In the genomic region with DNA sequence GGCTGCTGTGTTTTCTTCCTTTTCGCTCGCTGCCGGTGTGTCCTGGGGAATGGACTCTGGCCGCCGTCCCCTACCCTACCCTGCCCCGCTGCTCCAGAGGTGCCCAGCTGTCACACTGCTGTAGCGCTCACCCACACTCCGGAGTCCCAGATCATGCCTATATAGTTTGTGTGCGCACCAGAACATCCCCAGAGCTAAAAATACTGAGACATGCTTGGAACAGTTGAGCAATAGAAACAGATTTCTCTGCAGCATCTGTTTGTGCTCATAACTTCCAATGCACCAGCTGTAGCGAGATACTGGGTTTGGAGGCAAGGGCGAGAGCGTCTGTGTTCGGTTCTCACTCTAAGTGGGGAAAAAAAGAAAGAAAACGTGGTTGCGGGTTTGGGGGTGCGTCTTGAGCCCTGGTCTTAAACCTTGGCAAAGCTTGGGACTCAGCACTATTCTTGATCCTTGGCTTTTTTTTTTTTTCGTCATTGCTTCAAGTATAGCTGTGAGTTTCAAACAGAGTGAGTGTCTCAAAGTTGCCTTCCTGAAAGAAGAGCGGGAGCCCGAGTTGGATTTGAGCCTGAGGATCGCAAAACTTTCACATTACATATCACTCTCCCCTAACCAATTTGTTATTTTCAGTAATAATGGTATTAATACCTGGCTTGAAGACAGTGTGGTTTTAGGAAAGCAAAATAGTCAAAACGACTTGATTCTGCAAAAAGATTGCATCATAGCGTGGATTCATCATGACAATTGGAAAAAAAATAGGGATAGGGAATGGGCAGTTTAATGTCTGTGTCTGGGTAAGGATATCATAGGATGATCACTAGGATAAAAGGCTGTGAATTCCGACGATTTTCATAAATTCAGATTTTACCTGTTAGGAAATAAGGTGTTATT, we compare ENCODE assay signal across 8 cellular contexts. TPM values are rescaled to one million over a fixed set of nuclear protein-coding genes. Genes with fewer than 3 reads are reported as not detected.
DNase-seq lines count a peak whose midpoint lies in the region; ATAC-seq, FAIRE-seq and TF ChIP-seq lines count a peak whose summit lies in the region.
"Had no signal": no experiment of that assay in that cellular context is flagged by ENCODE, and none has a peak within 500 bp of the region (broad histone marks: within the 10 kb centered on the region; RNA-seq: fewer than 3 reads in every experiment).

No MANE protein-coding gene starts in this region.

- ATAC-seq in GM21423 (IDR thresholded peaks at IDR 0.05; ENCODE audit: unreplicated experiment) (peak; percentile 5), GM21360 (IDR thresholded peaks at IDR 0.05; ENCODE audit: unreplicated experiment) (no peak)

- H2AFZ ChIP-seq in OCI-LY1 (ENCODE audit: low read length): peak overlapping the region; percentile 5; the same call in 1 of the 2 replicates

- peak overlapping the region; percentile 78 for H3K4me2 ChIP-seq in OCI-LY1 (ENCODE audit: low read length)

- no peak for TF ChIP-seq CTCF in OCI-LY1 (IDR thresholded peaks at IDR 0.05; ENCODE audit: low read length)
- no peak for TF ChIP-seq CTCF in endothelial cell (IDR thresholded peaks at IDR 0.05; ENCODE audit: unreplicated experiment)

- no peaks in the 10 kb centered on the region for H3F3A ChIP-seq in OCI-LY1 (ENCODE audit: insufficient read depth, low read length)

- H3K27ac ChIP-seq in OCI-LY1 (ENCODE audit: low read depth, low read length, poor library complexity, severe bottlenecking): no peak overlapping the region
- peak overlapping the region; percentile 79 to 85 for H3K27ac ChIP-seq in mucosa of rectum (ENCODE audit: low read depth in 2 of 2, low read length in 2 of 2)

- no peaks in the 10 kb centered on the region for H3K9me3 Mint-ChIP-seq in endothelial cell (ENCODE audit: unreplicated experiment)

- H3K27me3 ChIP-seq in OCI-LY1 (ENCODE audit: insufficient read depth, low read length) (no peaks in the 10 kb centered on the region), mucosa of rectum (ENCODE audit: control insufficient read depth in 2 of 2, insufficient read depth in 2 of 2, low read length in 2 of 2) (no peaks in the 10 kb centered on the region)

- peaks cover 26% of the 10 kb centered on the region for H3K4me1 Mint-ChIP-seq in endothelial cell (ENCODE audit: unreplicated experiment)

- H3K9me2 ChIP-seq in OCI-LY1 (ENCODE audit: low read depth, low read length): no peaks in the 10 kb centered on the region

- no peak overlapping the region for H3K27ac Mint-ChIP-seq in endothelial cell (ENCODE audit: unreplicated experiment)

- no peaks in the 10 kb centered on the region for H3K9me3 ChIP-seq in OCI-LY1 (ENCODE audit: low read length)
- H3K9me3 ChIP-seq in mucosa of rectum (ENCODE audit: control insufficient read depth in 2 of 2, low read length in 2 of 2): no peaks in the 10 kb centered on the region

- peak overlapping the region; percentile 64 for H3K4me3 ChIP-seq in OCI-LY1 (ENCODE audit: low read depth, low read length, poor library complexity, severe bottlenecking)
- peak overlapping the region; percentile 87 to 93 for H3K4me3 ChIP-seq in mucosa of rectum (ENCODE audit: low read length in 2 of 2)

- FAIRE-seq in frontal cortex (lab: Jason Lieb, UNC): no peak

- H3K36me3 ChIP-seq in OCI-LY1 (ENCODE audit: insufficient read depth, low read length) (no peaks in the 10 kb centered on the region), mucosa of rectum (ENCODE audit: control insufficient read depth in 2 of 2, insufficient read depth in 2 of 2, low read length in 2 of 2) (peaks cover 2 to 4% of the 10 kb centered on the region in 2 donors)

- H3K4me1 ChIP-seq in OCI-LY1 (ENCODE audit: insufficient read depth, low read length, severe bottlenecking) (peaks cover 17% of the 10 kb centered on the region), mucosa of rectum (ENCODE audit: control insufficient read depth in 2 of 2, insufficient read depth in 2 of 2, low read length in 2 of 2) (peaks cover 2 to 4% of the 10 kb centered on the region in 2 donors)

- no peaks in the 10 kb centered on the region for H3K79me2 ChIP-seq in OCI-LY1 (ENCODE audit: insufficient read depth, low read length)

- H3K4me3 Mint-ChIP-seq in endothelial cell (ENCODE audit: unreplicated experiment): peak overlapping the region; percentile 95

- H3K9ac ChIP-seq in OCI-LY1 (ENCODE audit: low read length) (peak overlapping the region; percentile 52), mucosa of rectum (ENCODE audit: low read depth in 1 of 2, low read length in 2 of 2) (peak overlapping the region; percentile 57 to 92)

- DNase-seq in endothelial cell (ENCODE audit: low spot score) (no peak), NCI-H774 (lab: John Stamatoyannopoulos, UW) (no peak), frontal cortex (ENCODE audit: low spot score in 2 of 2) (no peak)

- peaks cover 4% of the 10 kb centered on the region for H3K27me3 Mint-ChIP-seq in endothelial cell (ENCODE audit: unreplicated experiment)

- H4K20me1 ChIP-seq in OCI-LY1 (ENCODE audit: insufficient read depth, low read length): no peaks in the 10 kb centered on the region

- H3K36me3 Mint-ChIP-seq in endothelial cell (ENCODE audit: low read depth, unreplicated experiment): no peaks in the 10 kb centered on the region

RNA-seq across cellular contexts. Expression of gene KCNJ2, which starts 0.6 kb away (rescaled TPM):
- 29.4 TPM for total RNA-seq in endothelial cell (ENCODE audit: unreplicated experiment)
- 13.5 TPM for total RNA-seq in frontal cortex
- total RNA-seq: activated CD8-positive, alpha-beta memory T cell treated with anti-CD3 and anti-CD28 coated beads for 36 hours had no signal
